19 cellular contexts compared by ENCODE assay signal in the genomic region with DNA sequence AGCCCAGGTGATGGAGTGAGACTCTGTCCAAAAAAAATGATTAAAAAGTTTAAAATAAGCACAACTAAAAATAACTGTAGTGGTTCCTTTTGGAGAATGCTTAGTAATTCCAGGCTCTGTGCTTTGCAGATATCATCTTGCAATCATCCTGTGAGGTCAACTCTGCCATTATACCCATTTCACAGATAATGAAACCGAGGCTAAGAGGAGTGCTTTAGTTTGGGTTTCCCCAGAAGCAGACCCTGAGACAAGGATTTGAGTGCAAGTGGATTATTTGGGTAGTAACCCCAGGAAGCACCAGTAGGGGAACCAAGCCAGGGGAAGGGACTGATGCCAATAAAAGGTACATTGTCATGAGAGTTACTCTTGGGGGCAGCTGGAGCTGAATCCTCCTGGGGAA.
"Had no signal": no experiment of that assay in that cellular context is flagged by ENCODE, and none has a peak within 500 bp of the region (broad histone marks: within the 10 kb centered on the region; RNA-seq: fewer than 3 reads in every experiment).

No MANE protein-coding gene starts in this region.

- H3K9me3 ChIP-seq: suprapubic skin had no signal

- H3K27me3 Mint-ChIP-seq: effector memory CD8-positive, alpha-beta T cell; progenitor cell of endocrine pancreas; type B pancreatic cell had no signal

- H3K4me1 Mint-ChIP-seq: nephron progenitor cell had no signal

- H3K9me3 Mint-ChIP-seq: activated T-cell treated with anti-CD3 and anti-CD28 coated beads, Interleukin-2, amount 50 U/mL, for 72 hours; effector memory CD8-positive, alpha-beta T cell; nephron progenitor cell; type B pancreatic cell had no signal

- H3K4me3 ChIP-seq: suprapubic skin had no signal

- H3K4me3 Mint-ChIP-seq: effector memory CD8-positive, alpha-beta T cell; nephron progenitor cell; type B pancreatic cell had no signal

- FAIRE-seq: astrocyte, bronchial epithelial cell, frontal cortex, small intestine had no signal

- DNase-seq: activated naive CD4-positive, alpha-beta T cell; activated T-cell treated with anti-CD3 and anti-CD28 coated beads, Interleukin-2, amount 50 U/mL, for 72 hours; dermis blood vessel endothelial cell; effector memory CD8-positive, alpha-beta T cell; head of caudate nucleus; mesenchymal stem cell; nephron progenitor cell; occipital lobe; right cardiac atrium; small intestine; stimulated activated CD4-positive, alpha-beta T cell treated with anti-CD3 and anti-CD28 coated beads, Interleukin-4, amount 100 ng/mL, for 24 hours; stimulated activated naive CD4-positive, alpha-beta T cell treated with Interleukin-2 at 50 U/mL for 16 hours had no signal

- H3K27ac ChIP-seq: epithelial cell of prostate, suprapubic skin had no signal

- H3K27me3 ChIP-seq: suprapubic skin had no signal

- ATAC-seq: activated T-cell treated with anti-CD3 and anti-CD28 coated beads, Interleukin-2, amount 50 U/mL, for 72 hours; effector memory CD8-positive, alpha-beta T cell; right cardiac atrium had no signal

- H3K27ac Mint-ChIP-seq: activated T-cell treated with anti-CD3 and anti-CD28 coated beads, Interleukin-2, amount 50 U/mL, for 72 hours; nephron progenitor cell; progenitor cell of endocrine pancreas; type B pancreatic cell had no signal
